8 cellular contexts compared by ENCODE assay signal in genomic region chr6:4155848-4156466, GRCh38. TPM values are rescaled to one million over a fixed set of nuclear protein-coding genes. Genes with fewer than 3 reads are reported as not detected.
DNase-seq lines count a peak whose midpoint lies in the region; TF ChIP-seq lines count a peak whose summit lies in the region.

No MANE protein-coding gene starts in this region.

- no peaks in the 10 kb centered on the region for H3K4me1 ChIP-seq in GM23248 (ENCODE audit: insufficient read depth)
- no peaks in the 10 kb centered on the region for H3K4me1 ChIP-seq in parathyroid adenoma
- H3K4me1 ChIP-seq in transverse colon = peaks cover 0 to 3% (median 1%) of the 10 kb centered on the region in 4 donors

- intact Hi-C loops in transverse colon (cut with DNase I; ENCODE audit: low total_unique reads) = no loop called here

- H3K4me2 ChIP-seq in GM23248 (ENCODE audit: unreplicated experiment) = no peak overlapping the region
- H3K4me2 ChIP-seq in parathyroid adenoma (ENCODE audit: low read length) = no peak overlapping the region

- no peak for TF ChIP-seq POLR2A in transverse colon (IDR thresholded peaks at IDR 0.05)

- no peaks in the 10 kb centered on the region for H4K20me1 ChIP-seq in GM23248 (ENCODE audit: insufficient read depth)

- H2AFZ ChIP-seq in GM23248 (peak overlapping the region; percentile 44), parathyroid adenoma (peak overlapping the region; percentile 65)

- H3K36me3 ChIP-seq in GM23248 (ENCODE audit: low read depth) = no peaks in the 10 kb centered on the region
- H3K36me3 ChIP-seq in parathyroid adenoma (ENCODE audit: control insufficient read depth, insufficient read depth, low read length) = no peaks in the 10 kb centered on the region
- no peaks in the 10 kb centered on the region for H3K36me3 ChIP-seq in transverse colon

- 1 to 2% methylated on average over 6 of the region's 6 CpGs for WGBS in GM23248 (ENCODE audit: low coverage in 1 of 2, low lambda C conversion rate in 2 of 2, missing lambda C conversion rate in 2 of 2), 2 experiments
- 0 to 3% methylated on average over 5 to 6 of the region's 6 CpGs for WGBS in transverse colon (ENCODE audit: low coverage in 1 of 2), 2 donors

- H3K9ac ChIP-seq in GM23248 (no peak overlapping the region), parathyroid adenoma (no peak overlapping the region)

- H3F3A ChIP-seq in GM23248 (ENCODE audit: insufficient read depth) = no peaks in the 10 kb centered on the region

- H3K27me3 ChIP-seq in GM23248 (replicated peaks; ENCODE audit: insufficient read depth) (no peaks in the 10 kb centered on the region), parathyroid adenoma (ENCODE audit: control insufficient read depth, insufficient read depth, low read length) (no peaks in the 10 kb centered on the region), transverse colon (no peaks in the 10 kb centered on the region)

- H3K27ac ChIP-seq in GM23248 = no peak overlapping the region
- H3K27ac ChIP-seq in parathyroid adenoma = no peak overlapping the region
- H3K27ac ChIP-seq in transverse colon = no peak overlapping the region

- no peak for TF ChIP-seq EP300 in transverse colon (IDR thresholded peaks at IDR 0.05; ENCODE audit: low read depth)

- H3K9me2 ChIP-seq in GM23248 (ENCODE audit: insufficient read depth) = no peaks in the 10 kb centered on the region

- H3K9me3 ChIP-seq in GM23248 (ENCODE audit: low read depth) (no peaks in the 10 kb centered on the region), parathyroid adenoma (ENCODE audit: control insufficient read depth, low read length) (no peaks in the 10 kb centered on the region), transverse colon (no peaks in the 10 kb centered on the region)

- no peak overlapping the region for H3K4me3 ChIP-seq in GM23248
- H3K4me3 ChIP-seq in parathyroid adenoma (ENCODE audit: low read depth, low read length) = no peak overlapping the region
- no peak overlapping the region for H3K4me3 ChIP-seq in transverse colon

- H3K79me2 ChIP-seq in GM23248 (ENCODE audit: insufficient read depth) = no peaks in the 10 kb centered on the region
- no peaks in the 10 kb centered on the region for H3K79me2 ChIP-seq in parathyroid adenoma

- TF ChIP-seq CTCF in parathyroid adenoma (IDR thresholded peaks at IDR 0.05) (peak; percentile 85), transverse colon (IDR thresholded peaks at IDR 0.05) (peak; percentile 85 to 88 (median 86))

- in situ Hi-C loops in GM23248 (cut with MboI) (no loop called here), SK-MEL-5 (cut with HindIII; ENCODE audit: low pct_unique_long_range_greater_than_20kb, low sequenced_read_pairs) (no loop called here), transverse colon (cut with MboI; ENCODE audit: low pct_ligation_motif_present in 1 of 4, low pct_unique_long_range_greater_than_20kb in 1 of 4, low sequenced_read_pairs in 3 of 4) (loop anchor here in 3 of 4 donors (10.0 to 25.0 kb wide), 2 partner anchors 101 to 419 kb away; no protein-coding TSS in a partner anchor)

- DNase-seq in DMS114 treated with DMSO at 0.1 percent for 48 hours (lab: John Stamatoyannopoulos, UW; ENCODE audit: unreplicated experiment) (peak; percentile 83), GM23248 (peak; percentile 90), NCI-H1048 (lab: John Stamatoyannopoulos, UW) (peak; percentile 37), SK-MEL-5 (ENCODE audit: low read depth, low spot score) (peak; percentile 93), germinal center (ENCODE audit: low spot score) (peak; percentile 64), transverse colon (peak; percentile 78)
- DNase-seq in activated gamma-delta T cell treated with anti-CD3 and anti-CD28 coated beads, Interleukin-2, amount 50 U/mL, for 16 hours (ENCODE audit: low read depth) = peak; percentile 75

RNA-seq across cellular contexts. Expression of gene ECI2, which starts 20.6 kb away (rescaled TPM):
- total RNA-seq in GM23248 (2014; rRNA removed; shearing (Covaris generic)) = 91.7 and 116 TPM in 2 replicates
- 134 and 138 TPM in 2 replicates for polyA plus RNA-seq in GM23248 (2016; fragmentation: Nextera tagmentation; extraction: Ambion mirVana)
- 103 and 117 TPM in 2 replicates for total RNA-seq in SK-MEL-5 (2014; rRNA removed; shearing (Covaris generic))
- polyA plus RNA-seq in SK-MEL-5 (2015; cell fraction: cytosol; rRNA removed) = 47.2 and 49.8 TPM in 2 replicates
- 42.0 and 43.4 TPM in 2 replicates for polyA plus RNA-seq in SK-MEL-5 (2015; cell fraction: nucleus; rRNA removed)
- total RNA-seq in transverse colon = 100 to 1,000 TPM in 1 of 4 donors, 10 to 100 TPM in 3; 17.7 to 137 (median 69.9) TPM

Comparison
In these comparisons a context has a peak if more than half of its experiments do, and no peak if none do; other contexts are left out.
1. DNase-seq: peak in every context shown above with its lines; median percentile 93 in SK-MEL-5; 90 in GM23248; 83 in DMS114 treated with DMSO at 0.1 percent for 48 hours; 78 in transverse colon; 75 in activated gamma-delta T cell treated with anti-CD3 and anti-CD28 coated beads, Interleukin-2, amount 50 U/mL, for 16 hours; 64 in germinal center; 37 in NCI-H1048.
2. in situ Hi-C loops: an anchor here in transverse colon (10.0 to 25.0 kb wide); none called in GM23248 and SK-MEL-5.